In genomic region chr17:54814371-54814770, GRCh38 we compare ENCODE assay signal across 21 cellular contexts.
DNase-seq lines count a peak whose midpoint lies in the region; FAIRE-seq and TF ChIP-seq lines count a peak whose summit lies in the region.
"Had no signal": no experiment of that assay in that cellular context is flagged by ENCODE, and none has a peak within 500 bp of the region (broad histone marks: within the 10 kb centered on the region; RNA-seq: fewer than 3 reads in every experiment).

No MANE protein-coding gene starts in this region.

- WGBS in H1 (ENCODE audit: extremely low coverage in 1 of 2, insufficient coverage in 1 of 2, insufficient read length in 1 of 2, insufficient replicate concordance in 2 of 2, low coverage in 1 of 2, low lambda C conversion rate in 2 of 2, missing lambda C conversion rate in 1 of 2), 2 experiments: 93% methylated on average over 3 of the region's 3 CpGs; no CpG with 5 or more reads in 1 of the 2 experiments
- WGBS in trophoblast cell (ENCODE audit: extremely low coverage, insufficient coverage, insufficient read length): no CpG with 5 or more reads among the region's 3 CpGs

- H3K14ac ChIP-seq in H1 (ENCODE audit: insufficient read length) (no peak overlapping the region), trophoblast cell (ENCODE audit: low read length) (no peak overlapping the region)

- no peak overlapping the region for H4K8ac ChIP-seq in H1 (ENCODE audit: extremely low read depth, insufficient read depth, low read length)
- H4K8ac ChIP-seq in trophoblast cell (ENCODE audit: low read depth, low read length): no peak overlapping the region

- H3K36me3 ChIP-seq in H1 (ENCODE audit: control insufficient read depth in 2 of 4, insufficient read depth in 4 of 4, low read length in 3 of 4) (no peaks in the 10 kb centered on the region), trophoblast cell (ENCODE audit: control insufficient read depth in 1 of 2, insufficient read depth in 2 of 2, low read length in 2 of 2) (no peaks in the 10 kb centered on the region)

- H3K27me3 ChIP-seq in H1 (replicated peaks in 1 of 4; ENCODE audit: control insufficient read depth in 3 of 4, extremely low read depth in 1 of 4, insufficient read depth in 3 of 4, low read length in 3 of 4) (no peaks in the 10 kb centered on the region), trophoblast cell (ENCODE audit: insufficient read depth, low read length) (no peaks in the 10 kb centered on the region)

- H3K18ac ChIP-seq in H1 (ENCODE audit: extremely low read depth, low read length) (no peak overlapping the region), trophoblast cell (ENCODE audit: low read length) (no peak overlapping the region)

- no peak for TF ChIP-seq CTCF in C4-2B (conservative IDR thresholded peaks at IDR 0.05)
- TF ChIP-seq CTCF in H1 (IDR thresholded peaks at IDR 0.05; ENCODE audit: control extremely low read depth in 1 of 3, insufficient read depth in 1 of 3, low read depth in 1 of 3, low read length in 3 of 3): no peak

- H3K27ac ChIP-seq in C4-2B (peak overlapping the region; percentile 35; the same call in 1 of the 2 replicates), H1 (ENCODE audit: low read depth, low read length) (no peak overlapping the region), trophoblast cell (ENCODE audit: low read depth, low read length) (peak overlapping the region; percentile 86)
- H3K27ac ChIP-seq: 22Rv1, A549, GM23248 had no signal

- no peaks in the 10 kb centered on the region for H4K20me1 ChIP-seq in H1 (replicated peaks in 1 of 2; ENCODE audit: control insufficient read depth in 1 of 2, insufficient read depth in 2 of 2, low read length in 2 of 2)

- no peak for TF ChIP-seq RAD21 in H1 (IDR thresholded peaks at IDR 0.05 in 1 of 2, conservative IDR thresholded peaks at IDR 0.05 in 1 of 2; ENCODE audit: low read depth in 2 of 2, low read length in 2 of 2)

- H3K23ac ChIP-seq in H1 (ENCODE audit: insufficient read length) (no peak overlapping the region), trophoblast cell (ENCODE audit: low read length) (no peak overlapping the region)

- H2BK120ac ChIP-seq in H1 (replicated peaks; ENCODE audit: low read depth, low read length): no peak overlapping the region
- no peak overlapping the region for H2BK120ac ChIP-seq in trophoblast cell (ENCODE audit: insufficient read depth, low read length, poor library complexity)

- POLR2A ChIA-PET in H1 (lab: Charles Lee; ENCODE audit: partially characterized antibody): no interaction called here

- no peak overlapping the region for H2BK20ac ChIP-seq in H1 (ENCODE audit: low read length)

- no peaks in the 10 kb centered on the region for H3K23me2 ChIP-seq in H1 (ENCODE audit: low read depth, low read length)

- CTCF ChIA-PET in H1 (lab: Charles Lee; ENCODE audit: partially characterized antibody): no interaction called here

- H3K79me2 ChIP-seq in H1 (ENCODE audit: control insufficient read depth in 1 of 2, insufficient read depth in 2 of 2, low read length in 2 of 2) (no peaks in the 10 kb centered on the region), trophoblast cell (ENCODE audit: control insufficient read depth, insufficient read depth, low read length, poor library complexity) (no peaks in the 10 kb centered on the region)

- H3K79me1 ChIP-seq in H1 (ENCODE audit: low read depth, low read length) (no peaks in the 10 kb centered on the region), trophoblast cell (ENCODE audit: low read length) (peaks cover 8% of the 10 kb centered on the region)

- H3K9ac ChIP-seq in H1 (replicated peaks in 1 of 4; ENCODE audit: extremely low read depth in 1 of 4, low read depth in 3 of 4, low read length in 3 of 4): no peak overlapping the region
- no peak overlapping the region for H3K9ac ChIP-seq in trophoblast cell (ENCODE audit: low read length)
- H3K9ac ChIP-seq: GM23248 had no signal

- H4K91ac ChIP-seq in H1 (replicated peaks; ENCODE audit: insufficient read length, low read length): no peak overlapping the region
- peak overlapping the region; percentile 18 for H4K91ac ChIP-seq in trophoblast cell (ENCODE audit: low read depth, low read length)

- no peak overlapping the region for H3K4me3 ChIP-seq in H1 (ENCODE audit: extremely low read depth in 1 of 4, insufficient read depth in 2 of 4, low read depth in 3 of 4, low read length in 4 of 4)
- no peak overlapping the region for H3K4me3 ChIP-seq in trophoblast cell (ENCODE audit: low read depth, low read length)
- H3K4me3 ChIP-seq: A549, GM23248 had no signal

- no peak for FAIRE-seq in H1 (lab: Jason Lieb, UNC)
- FAIRE-seq: GM12891, GM19239, HTR-8/SVneo had no signal

- DNase-seq in OCI-M1 (lab: John Stamatoyannopoulos, UW): peak; percentile 8
- DNase-seq in H1 (ENCODE audit: low read depth in 1 of 2, low spot score in 2 of 2): no peak
- DNase-seq in trophoblast cell: no peak
- DNase-seq in NCI-H774 (lab: John Stamatoyannopoulos, UW): no peak
- DNase-seq in effector CD4-positive, alpha-beta T cell: no peak
- DNase-seq in NCI-H1694 treated with DMSO at 0.1 percent for 48 hours (lab: John Stamatoyannopoulos, UW): no peak
- no peak for DNase-seq in NCI-H1048 (lab: John Stamatoyannopoulos, UW)
- DNase-seq: AML-193; Calu3; CD4-positive, alpha-beta memory T cell; DMS79 treated with DMSO at 0.1 percent for 48 hours; GM23248; H7; HFFc6; IMR-90 had no signal

- no peak overlapping the region for H2BK5ac ChIP-seq in H1 (ENCODE audit: low read depth, low read length)
- peak overlapping the region; percentile 76 for H2BK5ac ChIP-seq in trophoblast cell (ENCODE audit: low read depth, low read length, poor library complexity)

- H3K4me1 ChIP-seq in H1 (replicated peaks in 1 of 4; ENCODE audit: control insufficient read depth in 3 of 4, insufficient read depth in 4 of 4, low read length in 3 of 4) (no peaks in the 10 kb centered on the region), trophoblast cell (ENCODE audit: control insufficient read depth in 1 of 2, insufficient read depth in 2 of 2, low read length in 2 of 2) (peaks cover 0 to 5% of the 10 kb centered on the region in 2 experiments)

- H2BK15ac ChIP-seq in H1 (ENCODE audit: low read length): no peak overlapping the region

- no peak for TF ChIP-seq EP300 in H1 (IDR thresholded peaks at IDR 0.05; ENCODE audit: borderline replicate concordance in 1 of 2, low read depth in 2 of 2, low read length in 2 of 2)

- TF ChIP-seq POLR2A in H1 (IDR thresholded peaks at IDR 0.05; ENCODE audit: control extremely low read depth in 1 of 2, low read depth in 2 of 2, low read length in 2 of 2): no peak

- H4K12ac ChIP-seq in trophoblast cell (ENCODE audit: low read depth, low read length): no peak overlapping the region

- H4K5ac ChIP-seq in H1 (ENCODE audit: insufficient read length, low read depth, low read length): no peak overlapping the region

- H2BK12ac ChIP-seq in H1 (ENCODE audit: low read depth, low read length): 0 out of 2 replicates have a peak overlapping the region, but pooled peaks have one; percentile 80
- no peak overlapping the region for H2BK12ac ChIP-seq in trophoblast cell (ENCODE audit: low read length)

- H3K9me3 ChIP-seq in H1 (ENCODE audit: insufficient read depth in 2 of 2, low read depth in 1 of 2, low read length in 1 of 2) (no peaks in the 10 kb centered on the region), trophoblast cell (ENCODE audit: insufficient read depth, low read depth, low read length) (no peaks in the 10 kb centered on the region)
- H3K9me3 ChIP-seq: A549 had no signal

- H2AFZ ChIP-seq in H1 (ENCODE audit: low read length) (peak overlapping the region; percentile 81), trophoblast cell (ENCODE audit: insufficient read depth, low read length, poor library complexity) (no peak overlapping the region)
- H2AFZ ChIP-seq: GM23248 had no signal

- H2AK5ac ChIP-seq in H1 (ENCODE audit: low read depth, low read length) (no peak overlapping the region; the same call in 1 of the 2 replicates), trophoblast cell (ENCODE audit: low read length) (no peak overlapping the region)

- no peak overlapping the region for H3K4ac ChIP-seq in H1 (replicated peaks; ENCODE audit: insufficient read length, low read depth, low read length)
- H3K4ac ChIP-seq in trophoblast cell (ENCODE audit: low read depth, low read length): no peak overlapping the region

- no peak overlapping the region for H3K56ac ChIP-seq in H1 (replicated peaks; ENCODE audit: insufficient read length, low read depth, low read length)

- H3K4me2 ChIP-seq in H1 (ENCODE audit: insufficient read depth in 1 of 2, low read depth in 2 of 2, low read length in 2 of 2) (no peak overlapping the region), trophoblast cell (ENCODE audit: low read length) (peak overlapping the region; percentile 21)

TF ChIP-seq in H1, 55 proteins besides CTCF, POLR2A, EP300 and RAD21:
- TF ChIP-seq PHF8 (conservative IDR thresholded peaks at IDR 0.05; ENCODE audit: low read depth, low read length) (no peak), RNF2 (IDR thresholded peaks at IDR 0.05; ENCODE audit: borderline replicate concordance, low read depth, low read length, missing control alignments, poor library complexity, severe bottlenecking) (no peak), FOSL1 (IDR thresholded peaks at IDR 0.05; ENCODE audit: insufficient read depth, low read depth, low read length) (no peak), CBX8 (IDR thresholded peaks at IDR 0.05; ENCODE audit: borderline replicate concordance, low read depth, low read length) (no peak)
TF ChIP-seq in H1: peak in this region for 0.
